Comparison of ENCODE assay signal across 24 cellular contexts in the genomic region with DNA sequence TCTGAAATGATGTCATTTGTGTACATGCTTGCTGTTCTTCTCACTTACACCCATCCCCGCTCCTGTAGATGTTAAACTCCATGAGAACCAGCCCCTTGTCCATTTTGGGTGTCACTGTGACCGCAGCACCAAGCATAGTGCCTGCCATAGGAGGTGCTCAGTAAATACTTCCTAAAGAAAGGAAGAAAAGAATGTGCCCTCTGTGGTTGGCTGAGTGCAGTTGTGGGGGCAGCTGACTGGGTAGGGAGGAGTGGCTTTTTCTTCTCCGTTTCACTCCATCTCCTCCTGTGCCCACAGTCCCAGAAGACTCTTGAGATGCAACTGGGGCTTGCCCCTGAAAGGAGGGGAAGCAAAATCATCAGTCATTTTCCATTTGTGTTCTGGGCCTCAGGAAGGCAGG. TPM values are rescaled to one million over a fixed set of nuclear protein-coding genes. Genes with fewer than 3 reads are reported as not detected.
DNase-seq lines count a peak whose midpoint lies in the region; ATAC-seq and TF ChIP-seq lines count a peak whose summit lies in the region.
"Had no signal": no experiment of that assay in that cellular context is flagged by ENCODE, and none has a peak within 500 bp of the region (broad histone marks: within the 10 kb centered on the region; RNA-seq: fewer than 3 reads in every experiment).

No MANE protein-coding gene starts in this region.

- H3K9me3 Mint-ChIP-seq in activated CD8-positive, alpha-beta T cell treated with anti-CD3 and anti-CD28 coated beads for 36 hours = peaks cover 2% of the 10 kb centered on the region
- H3K9me3 Mint-ChIP-seq in activated CD8-positive, alpha-beta T cell treated with anti-CD3 and anti-CD28 coated beads, Interleukin-2, amount 10 ng/mL, durations not matched to agents 7 days and 5 days (ENCODE audit: insufficient read depth) = no peaks in the 10 kb centered on the region
- no peaks in the 10 kb centered on the region for H3K9me3 Mint-ChIP-seq in activated T-helper 17 cell treated with anti-CD3 and anti-CD28 coated beads, Interleukin-2, amount 50 U/mL, for 72 hours
- H3K9me3 Mint-ChIP-seq: HFFc6; naive thymus-derived CD8-positive, alpha-beta T cell; T-helper 2 cell treated with Interferon-gamma antibody and Interleukin-4, amounts not matched to agents 5 μg/mL and 100 μg/mL, for 36 hours had no signal

- H3K36me3 Mint-ChIP-seq in activated CD8-positive, alpha-beta T cell treated with anti-CD3 and anti-CD28 coated beads for 36 hours (ENCODE audit: low read depth) = peaks cover 48% of the 10 kb centered on the region
- H3K36me3 Mint-ChIP-seq in activated CD8-positive, alpha-beta T cell treated with anti-CD3 and anti-CD28 coated beads, Interleukin-2, amount 10 ng/mL, durations not matched to agents 7 days and 5 days (ENCODE audit: low read depth) = no peaks in the 10 kb centered on the region
- no peaks in the 10 kb centered on the region for H3K36me3 Mint-ChIP-seq in activated T-helper 17 cell treated with anti-CD3 and anti-CD28 coated beads, Interleukin-2, amount 50 U/mL, for 72 hours (ENCODE audit: low read depth)
- H3K36me3 Mint-ChIP-seq: naive thymus-derived CD8-positive, alpha-beta T cell had no signal

- CTCF ChIA-PET in activated CD8-positive, alpha-beta T cell treated with anti-CD3 and anti-CD28 coated beads for 36 hours (lab: Charles Lee) = no interaction called here
- CTCF ChIA-PET in activated CD8-positive, alpha-beta T cell treated with anti-CD3 and anti-CD28 coated beads, Interleukin-2, amount 10 ng/mL, durations not matched to agents 7 days and 5 days (lab: Charles Lee) = no interaction called here

- no peak for TF ChIP-seq CTCF in activated CD8-positive, alpha-beta T cell treated with anti-CD3 and anti-CD28 coated beads for 36 hours (IDR thresholded peaks at IDR 0.05)

- peaks cover 63% of the 10 kb centered on the region for H3K4me1 Mint-ChIP-seq in activated CD8-positive, alpha-beta T cell treated with anti-CD3 and anti-CD28 coated beads for 36 hours (ENCODE audit: low read depth)
- peaks cover 31% of the 10 kb centered on the region for H3K4me1 Mint-ChIP-seq in activated CD8-positive, alpha-beta T cell treated with anti-CD3 and anti-CD28 coated beads, Interleukin-2, amount 10 ng/mL, durations not matched to agents 7 days and 5 days (ENCODE audit: low read depth)
- peaks cover 12% of the 10 kb centered on the region for H3K4me1 Mint-ChIP-seq in activated T-helper 17 cell treated with anti-CD3 and anti-CD28 coated beads, Interleukin-2, amount 50 U/mL, for 72 hours

- DNase-seq in activated CD8-positive, alpha-beta T cell treated with anti-CD3 and anti-CD28 coated beads for 36 hours = peak; percentile 12
- no peak for DNase-seq in activated CD8-positive, alpha-beta T cell treated with anti-CD3 and anti-CD28 coated beads, Interleukin-2, amount 10 ng/mL, durations not matched to agents 7 days and 5 days
- DNase-seq in stimulated activated naive CD8-positive, alpha-beta T cell treated with anti-CD3 and anti-CD28 coated beads, Interleukin-15, Interleukin-2, amounts not matched to agents 100 U/mL and 50 U/mL, for 24 hours = peak; percentile 21
- DNase-seq in COLO668 (lab: John Stamatoyannopoulos, UW; ENCODE audit: unreplicated experiment) = no peak
- DNase-seq: activated CD8-positive, alpha-beta memory T cell treated with anti-CD3 and anti-CD28 coated beads for 24 hours; activated T-cell treated with anti-CD3 and anti-CD28 coated beads, Interleukin-2, amount 50 U/mL, for 48 hours; brain microvascular endothelial cell; Calu3; effector CD8-positive, alpha-beta T cell; erythroblast; foreskin fibroblast; HFFc6; MM.1S; naive thymus-derived CD8-positive, alpha-beta T cell; NCI-H146; NCI-H2171; retina had no signal

- intact Hi-C loops in activated CD8-positive, alpha-beta T cell treated with anti-CD3 and anti-CD28 coated beads for 36 hours (cut with micrococcal nuclease) = no loop called here

- ATAC-seq in activated CD8-positive, alpha-beta T cell treated with anti-CD3 and anti-CD28 coated beads for 36 hours = peak; percentile 20
- no peak for ATAC-seq in activated CD8-positive, alpha-beta T cell treated with anti-CD3 and anti-CD28 coated beads, Interleukin-2, amount 10 ng/mL, durations not matched to agents 7 days and 5 days
- ATAC-seq in GM21423 (IDR thresholded peaks at IDR 0.05; ENCODE audit: unreplicated experiment) (peak; percentile 44), GM21390 (IDR thresholded peaks at IDR 0.05; ENCODE audit: unreplicated experiment) (no peak), HG02840 (IDR thresholded peaks at IDR 0.05; ENCODE audit: low FRiP score, unreplicated experiment) (no peak)
- ATAC-seq in activated T-helper 17 cell treated with anti-CD3 and anti-CD28 coated beads, Interleukin-2, amount 50 U/mL, for 72 hours (replicated peaks) = peak; percentile 31
- peak; percentile 81 for ATAC-seq in stimulated activated naive CD8-positive, alpha-beta T cell treated with anti-CD3 and anti-CD28 coated beads, Interleukin-15, Interleukin-2, amounts not matched to agents 100 U/mL and 50 U/mL, for 24 hours
- ATAC-seq: K562; left lobe of liver; naive thymus-derived CD8-positive, alpha-beta T cell had no signal

- peak overlapping the region; percentile 94 for H3K27ac Mint-ChIP-seq in activated CD8-positive, alpha-beta T cell treated with anti-CD3 and anti-CD28 coated beads for 36 hours
- H3K27ac Mint-ChIP-seq in activated CD8-positive, alpha-beta T cell treated with anti-CD3 and anti-CD28 coated beads, Interleukin-2, amount 10 ng/mL, durations not matched to agents 7 days and 5 days = no peak overlapping the region
- no peak overlapping the region for H3K27ac Mint-ChIP-seq in activated T-helper 17 cell treated with anti-CD3 and anti-CD28 coated beads, Interleukin-2, amount 50 U/mL, for 72 hours
- H3K27ac Mint-ChIP-seq: HFFc6; naive thymus-derived CD8-positive, alpha-beta T cell; T-helper 2 cell treated with Interferon-gamma antibody and Interleukin-4, amounts not matched to agents 5 μg/mL and 100 μg/mL, for 36 hours had no signal

- no peaks in the 10 kb centered on the region for H3K27me3 Mint-ChIP-seq in activated CD8-positive, alpha-beta T cell treated with anti-CD3 and anti-CD28 coated beads for 36 hours
- H3K27me3 Mint-ChIP-seq in activated CD8-positive, alpha-beta T cell treated with anti-CD3 and anti-CD28 coated beads, Interleukin-2, amount 10 ng/mL, durations not matched to agents 7 days and 5 days (ENCODE audit: low read depth) = no peaks in the 10 kb centered on the region
- no peaks in the 10 kb centered on the region for H3K27me3 Mint-ChIP-seq in activated T-helper 17 cell treated with anti-CD3 and anti-CD28 coated beads, Interleukin-2, amount 50 U/mL, for 72 hours
- H3K27me3 Mint-ChIP-seq: naive thymus-derived CD8-positive, alpha-beta T cell had no signal

- H3K4me3 Mint-ChIP-seq in activated CD8-positive, alpha-beta T cell treated with anti-CD3 and anti-CD28 coated beads for 36 hours = peak overlapping the region; percentile 29
- H3K4me3 Mint-ChIP-seq in activated CD8-positive, alpha-beta T cell treated with anti-CD3 and anti-CD28 coated beads, Interleukin-2, amount 10 ng/mL, durations not matched to agents 7 days and 5 days = no peak overlapping the region
- no peak overlapping the region for H3K4me3 Mint-ChIP-seq in activated T-helper 17 cell treated with anti-CD3 and anti-CD28 coated beads, Interleukin-2, amount 50 U/mL, for 72 hours
- H3K4me3 Mint-ChIP-seq: HFFc6; naive thymus-derived CD8-positive, alpha-beta T cell; T-helper 2 cell treated with Interferon-gamma antibody and Interleukin-4, amounts not matched to agents 5 μg/mL and 100 μg/mL, for 36 hours had no signal

- POLR2A ChIA-PET in activated CD8-positive, alpha-beta T cell treated with anti-CD3 and anti-CD28 coated beads for 36 hours (lab: Charles Lee) = no interaction called here
- POLR2A ChIA-PET in activated CD8-positive, alpha-beta T cell treated with anti-CD3 and anti-CD28 coated beads, Interleukin-2, amount 10 ng/mL, durations not matched to agents 7 days and 5 days (lab: Charles Lee) = no interaction called here

RNA-seq across cellular contexts. Expression of a gene that starts 25.5 kb away (rescaled TPM):
- 10 to 100 TPM; 22.7 to 25.2 TPM for total RNA-seq in activated CD8-positive, alpha-beta T cell treated with anti-CD3 and anti-CD28 coated beads for 36 hours
- under 1 TPM; 0.16 to 0.24 TPM for total RNA-seq in activated CD8-positive, alpha-beta T cell treated with anti-CD3 and anti-CD28 coated beads, Interleukin-2, amount 10 ng/mL, durations not matched to agents 7 days and 5 days
- total RNA-seq in activated T-helper 17 cell treated with anti-CD3 and anti-CD28 coated beads, Interleukin-2, amount 50 U/mL, for 72 hours = 1 to 10 TPM in 1 of 2 donors, under 1 TPM in 1; 0.19 to 1.9 TPM
- total RNA-seq: left lobe of liver had no signal

Comparison
In these comparisons a context has a peak if more than half of its experiments do, and no peak if none do; other contexts are left out.
1. ATAC-seq: peak in activated CD8-positive, alpha-beta T cell treated with anti-CD3 and anti-CD28 coated beads for 36 hours (single experiment), GM21423 (single experiment), activated T-helper 17 cell treated with anti-CD3 and anti-CD28 coated beads, Interleukin-2, amount 50 U/mL, for 72 hours (single experiment) and stimulated activated naive CD8-positive, alpha-beta T cell treated with anti-CD3 and anti-CD28 coated beads, Interleukin-15, Interleukin-2, amounts not matched to agents 100 U/mL and 50 U/mL, for 24 hours (single experiment); none in activated CD8-positive, alpha-beta T cell treated with anti-CD3 and anti-CD28 coated beads, Interleukin-2, amount 10 ng/mL, durations not matched to agents 7 days and 5 days (single experiment), GM21390 (single experiment) and HG02840 (single experiment).
2. DNase-seq: peak in activated CD8-positive, alpha-beta T cell treated with anti-CD3 and anti-CD28 coated beads for 36 hours (single experiment) and stimulated activated naive CD8-positive, alpha-beta T cell treated with anti-CD3 and anti-CD28 coated beads, Interleukin-15, Interleukin-2, amounts not matched to agents 100 U/mL and 50 U/mL, for 24 hours (single experiment); none in activated CD8-positive, alpha-beta T cell treated with anti-CD3 and anti-CD28 coated beads, Interleukin-2, amount 10 ng/mL, durations not matched to agents 7 days and 5 days (single experiment) and COLO668 (single experiment).
3. RNA of a gene that starts 25.5 kb away (total RNA-seq): 22.7 to 25.2 TPM in activated CD8-positive, alpha-beta T cell treated with anti-CD3 and anti-CD28 coated beads for 36 hours; 0.19 to 1.9 TPM in activated T-helper 17 cell treated with anti-CD3 and anti-CD28 coated beads, Interleukin-2, amount 50 U/mL, for 72 hours and 0.16 to 0.24 TPM in activated CD8-positive, alpha-beta T cell treated with anti-CD3 and anti-CD28 coated beads, Interleukin-2, amount 10 ng/mL, durations not matched to agents 7 days and 5 days; every median in the first group is over 4 times any median in the second.